Comparison of ENCODE assay signal across 25 cellular contexts in genomic region chr12:104712968-104713367, GRCh38.
"Had no signal": no experiment of that assay in that cellular context is flagged by ENCODE, and none has a peak within 500 bp of the region (broad histone marks: within the 10 kb centered on the region; RNA-seq: fewer than 3 reads in every experiment).

No MANE protein-coding gene starts in this region.

- H3K9me3 Mint-ChIP-seq: activated CD4-positive, alpha-beta T cell treated with anti-CD3 and anti-CD28 coated beads, Interleukin-2, amount 10 ng/mL, durations not matched to agents 7 days and 5 days; activated naive CD8-positive, alpha-beta T cell treated with anti-CD3 and anti-CD28 coated beads for 36 hours; activated T-cell treated with anti-CD3 and anti-CD28 coated beads, Interleukin-2, amount 50 U/mL, for 4 hours; activated T-helper 2 cell treated with anti-CD3 and anti-CD28 coated beads, Interferon-gamma antibody, Interleukin-2, Interleukin-4, amounts not matched to agents 10 μg/mL and 5 μg/mL and 100 μg/mL, durations not matched to agents 14 hours and 24 hours and 36 hours; central memory CD8-positive, alpha-beta T cell; naive thymus-derived CD4-positive, alpha-beta T cell; stimulated activated memory B cell treated with anti-CD40 and anti-IgM and Interleukin-4, amounts not matched to agents 10 μg/mL and 1 μg/mL and 100 μg/mL, for 72 hours had no signal

- ATAC-seq: activated T-cell treated with anti-CD3 and anti-CD28 coated beads, Interleukin-2, amount 50 U/mL, for 4 hours; gastrocnemius medialis; left lung; naive thymus-derived CD4-positive, alpha-beta T cell; right lobe of liver; stimulated activated memory B cell treated with anti-CD40 and anti-IgM and Interleukin-4, amounts not matched to agents 10 μg/mL and 1 μg/mL and 100 μg/mL, for 72 hours had no signal

- DNase-seq: activated CD4-positive, alpha-beta T cell treated with anti-CD3 and anti-CD28 coated beads, Interleukin-2, amount 10 ng/mL, durations not matched to agents 7 days and 5 days; activated CD4-positive, CD25-positive, alpha-beta regulatory T cell treated with anti-CD3 and anti-CD28 coated beads, Interleukin-2, amount 50 U/mL, for 72 hours; activated naive CD4-positive, alpha-beta T cell; activated naive CD8-positive, alpha-beta T cell treated with anti-CD3 and anti-CD28 coated beads for 36 hours; activated T-cell treated with anti-CD3 and anti-CD28 coated beads, Interleukin-2, amount 50 U/mL, for 4 hours; dorsolateral prefrontal cortex; esophagus squamous epithelium; gastrocnemius medialis; hippocampal formation; kidney glomerular epithelial cell; left lung; naive thymus-derived CD4-positive, alpha-beta T cell; nucleus accumbens; right lobe of liver; stimulated activated CD4-positive, alpha-beta T cell treated with anti-CD3 and anti-CD28 coated beads, Interleukin-2, amount 100 ng/mL, for 24 hours; transverse colon; uterus; WERI-Rb-1 had no signal

- H3K4me1 ChIP-seq: gastrocnemius medialis, parathyroid adenoma, uterus had no signal

- H3K36me3 Mint-ChIP-seq: activated naive CD8-positive, alpha-beta T cell treated with anti-CD3 and anti-CD28 coated beads for 36 hours had no signal

- H3K79me2 ChIP-seq: parathyroid adenoma had no signal

- H3K27me3 ChIP-seq: breast epithelium, esophagus squamous epithelium, left lung, right lobe of liver, transverse colon, uterus had no signal

- H3K4me3 ChIP-seq: breast epithelium, dorsolateral prefrontal cortex, esophagus squamous epithelium, gastrocnemius medialis, left lung, lung, right lobe of liver, skin epidermis, transverse colon, uterus had no signal

- H3K27ac ChIP-seq: dorsolateral prefrontal cortex, esophagus squamous epithelium, gastrocnemius medialis, left lung, parathyroid adenoma, right lobe of liver, transverse colon, uterus, WERI-Rb-1 had no signal

- H3K27me3 Mint-ChIP-seq: activated CD4-positive, alpha-beta T cell treated with anti-CD3 and anti-CD28 coated beads, Interleukin-2, amount 10 ng/mL, durations not matched to agents 7 days and 5 days; activated naive CD8-positive, alpha-beta T cell treated with anti-CD3 and anti-CD28 coated beads for 36 hours; central memory CD8-positive, alpha-beta T cell; naive thymus-derived CD4-positive, alpha-beta T cell; stimulated activated memory B cell treated with anti-CD40 and anti-IgM and Interleukin-4, amounts not matched to agents 10 μg/mL and 1 μg/mL and 100 μg/mL, for 72 hours had no signal

- H3K9me3 ChIP-seq: breast epithelium, esophagus squamous epithelium, gastrocnemius medialis, left lung, right lobe of liver, transverse colon, uterus had no signal

- H3K27ac Mint-ChIP-seq: activated CD4-positive, alpha-beta T cell treated with anti-CD3 and anti-CD28 coated beads, Interleukin-2, amount 10 ng/mL, durations not matched to agents 7 days and 5 days; activated naive CD8-positive, alpha-beta T cell treated with anti-CD3 and anti-CD28 coated beads for 36 hours; activated T-helper 2 cell treated with anti-CD3 and anti-CD28 coated beads, Interferon-gamma antibody, Interleukin-2, Interleukin-4, amounts not matched to agents 10 μg/mL and 5 μg/mL and 100 μg/mL, durations not matched to agents 14 hours and 24 hours and 36 hours; stimulated activated memory B cell treated with anti-CD40 and anti-IgM and Interleukin-4, amounts not matched to agents 10 μg/mL and 1 μg/mL and 100 μg/mL, for 72 hours had no signal

- H3K36me3 ChIP-seq: breast epithelium, esophagus squamous epithelium, gastrocnemius medialis, left lung, right lobe of liver, transverse colon, uterus, WERI-Rb-1 had no signal

- H3K9ac ChIP-seq: parathyroid adenoma had no signal

- H3K4me3 Mint-ChIP-seq: activated CD4-positive, alpha-beta T cell treated with anti-CD3 and anti-CD28 coated beads, Interleukin-2, amount 10 ng/mL, durations not matched to agents 7 days and 5 days; activated naive CD8-positive, alpha-beta T cell treated with anti-CD3 and anti-CD28 coated beads for 36 hours; activated T-cell treated with anti-CD3 and anti-CD28 coated beads, Interleukin-2, amount 50 U/mL, for 4 hours; central memory CD8-positive, alpha-beta T cell; naive thymus-derived CD4-positive, alpha-beta T cell; stimulated activated memory B cell treated with anti-CD40 and anti-IgM and Interleukin-4, amounts not matched to agents 10 μg/mL and 1 μg/mL and 100 μg/mL, for 72 hours had no signal

- H2AFZ ChIP-seq: parathyroid adenoma had no signal
